Comparison of ENCODE assay signal across 8 cellular contexts in the genomic region with DNA sequence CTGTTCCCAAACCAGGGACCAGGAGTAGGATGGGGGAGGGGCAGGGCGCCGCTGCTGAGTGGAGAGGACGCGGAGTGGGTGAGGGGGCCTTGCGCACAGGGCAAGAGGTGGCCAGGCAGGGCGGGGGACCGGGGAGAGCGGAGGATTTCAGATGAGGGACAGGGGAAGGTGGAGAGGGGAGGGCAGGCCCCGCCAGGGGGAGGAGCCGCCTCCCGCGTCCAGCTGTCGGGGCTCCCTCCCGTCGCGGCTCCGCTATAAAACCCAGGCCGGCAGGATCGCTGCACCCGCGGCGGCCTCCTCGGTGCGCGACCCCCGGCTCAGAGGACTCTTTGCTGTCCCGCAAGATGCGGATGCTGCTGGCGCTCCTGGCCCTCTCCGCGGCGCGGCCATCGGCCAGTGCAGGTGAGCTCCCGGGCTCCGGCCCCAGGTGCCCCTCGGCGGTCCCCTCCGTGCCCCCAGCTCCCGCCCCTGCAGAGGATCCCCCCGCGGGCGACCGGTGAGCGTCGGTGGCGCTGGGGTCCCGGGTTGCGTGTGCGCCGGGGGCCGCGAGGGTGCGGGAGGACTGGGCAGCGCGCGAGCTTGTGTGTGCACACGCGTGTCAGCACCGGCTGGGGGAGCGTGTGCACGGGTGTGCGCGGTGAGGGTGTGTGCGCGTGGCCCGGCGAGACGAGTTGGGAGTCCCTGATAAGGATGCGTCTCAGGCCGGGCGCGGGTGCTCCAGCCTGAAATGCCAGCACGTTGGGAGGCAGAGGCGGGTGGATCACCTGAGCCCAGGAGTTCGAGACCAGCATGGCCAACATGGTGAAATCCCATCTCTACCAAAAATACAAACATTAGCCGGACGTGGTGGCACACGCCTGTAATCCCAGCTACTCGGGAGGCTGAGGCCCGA. TPM values are rescaled to one million over a fixed set of nuclear protein-coding genes. Genes with fewer than 3 reads are reported as not detected.
DNase-seq lines count a peak whose midpoint lies in the region; ATAC-seq and TF ChIP-seq lines count a peak whose summit lies in the region.

A gene (plus strand): TSS at position 283 of the 892 bp plus-strand sequence. CDS start 62 bp downstream, at position 345.

- no peak for TF ChIP-seq CTCF in adrenal gland (IDR thresholded peaks at IDR 0.05)

- intact Hi-C loops in adrenal gland (cut with DNase I), result loop anchor here (10.0 kb wide), 2 partner anchors 85 to 285 kb away; no protein-coding TSS in a partner anchor

- H4K20me1 ChIP-seq in BLaER1 treated with 17β-estradiol and CSF1 and Interleukin-3, amounts not matched to agents 10 nM and 100 nM, result peaks cover 0 to 29% (median 0%) of the 10 kb centered on the region in 11 experiments; a peak in 5 of 22 replicates

- TF ChIP-seq POLR2A in adrenal gland (IDR thresholded peaks at IDR 0.05), result no peak

- peaks cover 0 to 9% (median 0%) of the 10 kb centered on the region in 11 experiments; a peak in 9 of 22 replicates for H3K9me3 ChIP-seq in BLaER1 treated with 17β-estradiol and CSF1 and Interleukin-3, amounts not matched to agents 10 nM and 100 nM (replicated peaks in 1 of 11)
- no peaks in the 10 kb centered on the region for H3K9me3 ChIP-seq in ectodermal cell (ENCODE audit: control insufficient read depth, low read length)
- H3K9me3 ChIP-seq in mucosa of stomach (ENCODE audit: control insufficient read depth, low read length), result no peaks in the 10 kb centered on the region
- no peaks in the 10 kb centered on the region for H3K9me3 ChIP-seq in adrenal gland (replicated peaks in 1 of 3)

- WGBS in ectodermal cell, 2 experiments, result 4 to 5% methylated on average over 81 of the region's 81 CpGs
- 1 to 4% (median 3%) methylated on average over 26 to 81 of the region's 81 CpGs for WGBS in adrenal gland, 4 donors

- peak within 1 kb of the TSS; percentile 27 to 60 (median 51); a peak in 19 of 22 replicates for H3K4me2 ChIP-seq in BLaER1 treated with 17β-estradiol and CSF1 and Interleukin-3, amounts not matched to agents 10 nM and 100 nM

- H3K4me3 ChIP-seq in BLaER1 treated with 17β-estradiol and CSF1 and Interleukin-3, amounts not matched to agents 10 nM and 100 nM, result no peak within 1 kb of the TSS; a peak in 1 of 20 replicates
- H3K4me3 ChIP-seq in ectodermal cell (ENCODE audit: insufficient read depth, low read depth, low read length) (peak within 1 kb of the TSS; percentile 39), mucosa of stomach (ENCODE audit: low read length) (no peak within 1 kb of the TSS), adrenal gland (peak within 1 kb of the TSS in 1 of 4 donors; percentile 48)

- peaks cover 40 to 57% (median 50%) of the 10 kb centered on the region in 11 experiments for H3K27me3 ChIP-seq in BLaER1 treated with 17β-estradiol and CSF1 and Interleukin-3, amounts not matched to agents 10 nM and 100 nM
- peaks cover 44% of the 10 kb centered on the region for H3K27me3 ChIP-seq in ectodermal cell (ENCODE audit: control insufficient read depth, insufficient read depth, low read length, poor library complexity, severe bottlenecking)
- H3K27me3 ChIP-seq in mucosa of stomach (ENCODE audit: control insufficient read depth, insufficient read depth, low read length), result peaks cover 79% of the 10 kb centered on the region
- H3K27me3 ChIP-seq in adrenal gland, result peaks cover 34% of the 10 kb centered on the region

- ATAC-seq in HG03565 (IDR thresholded peaks at IDR 0.05; ENCODE audit: unreplicated experiment), result no peak

- H3K9ac ChIP-seq in BLaER1 treated with 17β-estradiol and CSF1 and Interleukin-3, amounts not matched to agents 10 nM and 100 nM, result no peak within 1 kb of the TSS
- H3K9ac ChIP-seq in mucosa of stomach (ENCODE audit: low read length), result peak within 1 kb of the TSS; percentile 15

- DNase-seq in HuH-7 (ENCODE audit: low spot score) (peak; percentile 65), adrenal gland (no peak), T1000 (lab: John Stamatoyannopoulos, UW) (no peak), Ammon's horn (ENCODE audit: low spot score) (no peak)

- H3K4me1 ChIP-seq in BLaER1 treated with 17β-estradiol and CSF1 and Interleukin-3, amounts not matched to agents 10 nM and 100 nM, result peaks cover 10 to 23% (median 19%) of the 10 kb centered on the region in 10 experiments; a peak in 15 of 20 replicates
- H3K4me1 ChIP-seq in ectodermal cell (ENCODE audit: control insufficient read depth, insufficient read depth, low read length) (peaks cover 36% of the 10 kb centered on the region), mucosa of stomach (ENCODE audit: control insufficient read depth, insufficient read depth, low read length) (peaks cover 15% of the 10 kb centered on the region), adrenal gland (replicated peaks in 1 of 2) (peaks cover 12 to 13% of the 10 kb centered on the region in 2 donors)

- no peaks in the 10 kb centered on the region for H3K36me3 ChIP-seq in BLaER1 treated with 17β-estradiol and CSF1 and Interleukin-3, amounts not matched to agents 10 nM and 100 nM
- H3K36me3 ChIP-seq in ectodermal cell (ENCODE audit: control insufficient read depth, insufficient read depth, low read length), result no peaks in the 10 kb centered on the region
- no peaks in the 10 kb centered on the region for H3K36me3 ChIP-seq in mucosa of stomach (ENCODE audit: control insufficient read depth, insufficient read depth, low read length)
- H3K36me3 ChIP-seq in adrenal gland (replicated peaks in 1 of 2), result no peaks in the 10 kb centered on the region

- H3K27ac ChIP-seq in BLaER1 treated with 17β-estradiol and CSF1 and Interleukin-3, amounts not matched to agents 10 nM and 100 nM, result no peak within 1 kb of the TSS
- no peak within 1 kb of the TSS for H3K27ac ChIP-seq in ectodermal cell (ENCODE audit: insufficient read depth, low read depth, low read length, poor library complexity, severe bottlenecking)
- no peak within 1 kb of the TSS for H3K27ac ChIP-seq in adrenal gland

RNA-seq across cellular contexts. Expression of the gene that starts here (rescaled TPM):
- 19.6 TPM for polyA plus RNA-seq in ectodermal cell (2013, experiment 1 of 4)
- 37.0 TPM for polyA plus RNA-seq in ectodermal cell (2013, experiment 2 of 4)
- polyA plus RNA-seq in ectodermal cell (2013, experiment 3 of 4), result 22.6 TPM
- 28.7 TPM for polyA plus RNA-seq in ectodermal cell (2013, experiment 4 of 4)
- total RNA-seq in adrenal gland, result 1 to 10 TPM in 4 of 8 donors, under 1 TPM in 4; 0.55 to 2.8 (median 1.0) TPM
- 10 to 100 TPM in 1 of 3 donors, 1 to 10 TPM in 1, under 1 TPM in 1; 0.42 to 15.3 (median 2.9) TPM for polyA plus RNA-seq in adrenal gland
